In the genomic region with DNA sequence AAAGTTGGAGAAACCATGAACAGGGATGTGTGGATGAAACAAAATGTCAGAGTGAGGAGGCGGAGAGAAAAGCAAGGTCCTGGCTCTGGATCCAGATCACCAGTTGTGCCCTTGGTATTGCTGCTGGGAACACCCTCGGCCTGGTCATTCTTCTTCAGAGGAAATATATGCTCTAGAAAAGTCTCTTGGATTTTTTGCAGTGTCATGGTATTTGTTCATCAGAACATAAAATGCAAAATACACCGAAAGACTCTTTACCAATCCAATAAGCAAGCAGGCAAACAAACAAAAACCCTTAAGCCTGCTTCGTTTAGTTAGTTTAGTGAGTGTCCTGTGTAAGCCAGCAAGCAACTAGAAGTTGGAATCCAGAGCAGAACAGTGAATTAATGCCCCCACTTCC, we compare ENCODE assay signal across 1 cellular context.
A peak's percentile ranks its signal among the peaks of the same experiment; 100 is the strongest.
TF ChIP-seq lines count a peak whose summit lies in the region.

No MANE protein-coding gene starts in this region.

TF ChIP-seq in IMR-90, 13 proteins besides CTCF, POLR2A, EP300 and RAD21:
- no peak for TF ChIP-seq MXI1 (IDR thresholded peaks at IDR 0.05; ENCODE audit: borderline replicate concordance, low read depth, low read length)
- TF ChIP-seq NFE2L2 (IDR thresholded peaks at IDR 0.05; ENCODE audit: low read depth, low read length), result peak; percentile 77
- TF ChIP-seq MAFK (IDR thresholded peaks at IDR 0.05; ENCODE audit: low read depth, low read length), result peak; percentile 55
